ENCODE assay signal across 11 cellular contexts in the genomic region with DNA sequence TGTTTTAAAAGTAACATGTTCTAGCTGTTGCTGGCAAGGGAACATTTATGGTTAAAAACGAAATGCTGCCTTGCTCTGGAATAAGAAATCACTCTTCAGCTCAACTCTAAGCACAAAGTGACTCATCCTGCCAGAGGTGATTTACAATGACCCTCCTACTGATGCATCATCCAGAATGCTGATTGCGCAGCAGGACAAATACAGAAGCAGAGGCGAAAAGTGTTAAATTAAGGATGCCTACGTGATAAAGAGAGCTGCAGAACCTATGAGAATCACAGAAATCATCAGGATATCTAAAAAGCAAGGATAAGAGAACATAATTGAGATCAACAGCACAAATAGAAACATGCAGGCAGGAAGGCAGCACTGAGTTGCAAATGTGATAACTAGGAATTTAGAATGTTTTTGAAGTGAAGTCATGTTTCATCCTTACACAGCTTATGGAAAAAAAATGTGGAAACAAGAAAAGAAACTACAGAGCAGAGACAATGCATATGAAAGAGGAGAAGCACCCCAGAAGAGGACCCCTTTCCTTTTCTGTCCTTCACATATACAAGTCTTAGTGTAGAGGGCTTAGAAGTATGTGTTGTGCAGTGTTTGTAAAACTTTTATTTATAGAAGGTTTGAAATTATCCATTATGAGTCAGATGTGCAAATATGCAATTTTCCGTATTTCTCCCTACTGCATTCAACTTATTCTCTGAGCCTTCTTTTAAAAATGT.
DNase-seq lines count a peak whose midpoint lies in the region; ATAC-seq, FAIRE-seq and TF ChIP-seq lines count a peak whose summit lies in the region.
"Had no signal": no experiment of that assay in that cellular context is flagged by ENCODE, and none has a peak within 500 bp of the region (broad histone marks: within the 10 kb centered on the region; RNA-seq: fewer than 3 reads in every experiment).

No MANE protein-coding gene starts in this region.

- no peaks in the 10 kb centered on the region for H3K9me3 ChIP-seq in small intestine (ENCODE audit: control insufficient read depth, low read depth)
- H3K9me3 ChIP-seq: right lobe of liver, suprapubic skin had no signal

- peaks cover 29% of the 10 kb centered on the region for H3K4me1 Mint-ChIP-seq in nephron
- H3K4me1 Mint-ChIP-seq in stimulated activated memory B cell treated with anti-CD40 and anti-IgM and Interleukin-4, amounts not matched to agents 10 μg/mL and 1 μg/mL and 100 μg/mL, for 72 hours: peaks cover 6% of the 10 kb centered on the region

- no peaks in the 10 kb centered on the region for H3K4me1 ChIP-seq in small intestine (ENCODE audit: control insufficient read depth in 2 of 2, insufficient read depth in 1 of 2, low read depth in 1 of 2, low read length in 1 of 2)
- H3K4me1 ChIP-seq: right lobe of liver had no signal

- H3K27me3 ChIP-seq in small intestine (ENCODE audit: control insufficient read depth in 2 of 2, insufficient read depth in 2 of 2, low read length in 2 of 2): no peaks in the 10 kb centered on the region
- H3K27me3 ChIP-seq: right lobe of liver, suprapubic skin had no signal

- no peaks in the 10 kb centered on the region for H3K36me3 ChIP-seq in small intestine (ENCODE audit: control insufficient read depth in 2 of 2, insufficient read depth in 2 of 2, low read length in 2 of 2)
- H3K36me3 ChIP-seq: right lobe of liver, suprapubic skin had no signal

- ATAC-seq in HG02759 (IDR thresholded peaks at IDR 0.05; ENCODE audit: unreplicated experiment) (no peak), GM21737 (IDR thresholded peaks at IDR 0.05; ENCODE audit: unreplicated experiment) (no peak)
- ATAC-seq in stimulated activated memory B cell treated with anti-CD40 and anti-IgM and Interleukin-4, amounts not matched to agents 10 μg/mL and 1 μg/mL and 100 μg/mL, for 72 hours: no peak

- H3K9me3 Mint-ChIP-seq in nephron: no peaks in the 10 kb centered on the region
- H3K9me3 Mint-ChIP-seq in stimulated activated memory B cell treated with anti-CD40 and anti-IgM and Interleukin-4, amounts not matched to agents 10 μg/mL and 1 μg/mL and 100 μg/mL, for 72 hours: no peaks in the 10 kb centered on the region

- DNase-seq in DMS53 (lab: John Stamatoyannopoulos, UW) (peak; percentile 79), NCI-H2227 treated with DMSO at 0.1 percent for 48 hours (lab: John Stamatoyannopoulos, UW) (peak; percentile 52), dermis blood vessel endothelial cell (peak; percentile 83), small intestine (no peak)
- DNase-seq: right lobe of liver had no signal

- peak overlapping the region in 2 of 3 experiments; percentile 11 to 22 for H3K4me3 Mint-ChIP-seq in nephron
- no peak overlapping the region for H3K4me3 Mint-ChIP-seq in stimulated activated memory B cell treated with anti-CD40 and anti-IgM and Interleukin-4, amounts not matched to agents 10 μg/mL and 1 μg/mL and 100 μg/mL, for 72 hours

- no peak overlapping the region for H3K27ac ChIP-seq in small intestine (ENCODE audit: low read depth in 1 of 2, low read length in 1 of 2)
- H3K27ac ChIP-seq: HL-60, right lobe of liver, suprapubic skin had no signal

- 47 to 53% (median 51%) methylated on average over 5 of the region's 5 CpGs for WGBS in small intestine, 3 donors

- no peak for FAIRE-seq in small intestine (lab: Jason Lieb, UNC)

- H3K27ac Mint-ChIP-seq in nephron: peak overlapping the region; percentile 69 to 92 (median 77)
- H3K27ac Mint-ChIP-seq in stimulated activated memory B cell treated with anti-CD40 and anti-IgM and Interleukin-4, amounts not matched to agents 10 μg/mL and 1 μg/mL and 100 μg/mL, for 72 hours: no peak overlapping the region

- no peak overlapping the region for H3K4me3 ChIP-seq in small intestine (ENCODE audit: low read depth in 1 of 2, low read length in 2 of 2)
- H3K4me3 ChIP-seq: right lobe of liver, suprapubic skin had no signal

- no peak for TF ChIP-seq CTCF in nephron (IDR thresholded peaks at IDR 0.05; ENCODE audit: unreplicated experiment in 3 of 3)

- no peaks in the 10 kb centered on the region for H3K36me3 Mint-ChIP-seq in nephron (ENCODE audit: low read depth)
- H3K36me3 Mint-ChIP-seq in stimulated activated memory B cell treated with anti-CD40 and anti-IgM and Interleukin-4, amounts not matched to agents 10 μg/mL and 1 μg/mL and 100 μg/mL, for 72 hours: no peaks in the 10 kb centered on the region

- H3K27me3 Mint-ChIP-seq in nephron (ENCODE audit: low read depth): no peaks in the 10 kb centered on the region
- no peaks in the 10 kb centered on the region for H3K27me3 Mint-ChIP-seq in stimulated activated memory B cell treated with anti-CD40 and anti-IgM and Interleukin-4, amounts not matched to agents 10 μg/mL and 1 μg/mL and 100 μg/mL, for 72 hours
